In genomic region chr10:124379609-124380193, GRCh38 we compare ENCODE assay signal across 20 cellular contexts.
"Had no signal": no experiment of that assay in that cellular context is flagged by ENCODE, and none has a peak within 500 bp of the region (broad histone marks: within the 10 kb centered on the region; RNA-seq: fewer than 3 reads in every experiment).

No MANE protein-coding gene starts in this region.

- H3K9me3 ChIP-seq: breast epithelium, esophagus muscularis mucosa, gastrocnemius medialis, thoracic aorta, upper lobe of left lung had no signal

- H3K4me1 Mint-ChIP-seq: activated naive CD8-positive, alpha-beta T cell treated with anti-CD3 and anti-CD28 coated beads, Interleukin-2, amount 10 ng/mL, durations not matched to agents 7 days and 5 days; activated T-helper 17 cell treated with anti-CD3 and anti-CD28 coated beads, Interleukin-2, amount 50 U/mL, for 72 hours; central memory CD8-positive, alpha-beta T cell; T-cell had no signal

- H3K36me3 Mint-ChIP-seq: activated naive CD8-positive, alpha-beta T cell treated with anti-CD3 and anti-CD28 coated beads, Interleukin-2, amount 10 ng/mL, durations not matched to agents 7 days and 5 days; T-cell had no signal

- ATAC-seq: activated T-helper 17 cell treated with anti-CD3 and anti-CD28 coated beads, Interleukin-2, amount 50 U/mL, for 72 hours; effector memory CD8-positive, alpha-beta T cell; gastrocnemius medialis; T-cell had no signal

- H3K27me3 ChIP-seq: breast epithelium, dorsolateral prefrontal cortex, esophagus muscularis mucosa had no signal

- H3K4me1 ChIP-seq: breast epithelium, gastrocnemius medialis, upper lobe of left lung had no signal

- FAIRE-seq: colon had no signal

- H3K4me3 ChIP-seq: breast epithelium, dorsolateral prefrontal cortex, esophagus muscularis mucosa, gastrocnemius medialis, upper lobe of left lung had no signal

- H3K27ac ChIP-seq: dorsolateral prefrontal cortex, esophagus muscularis mucosa, gastrocnemius medialis, upper lobe of left lung had no signal

- H3K36me3 ChIP-seq: breast epithelium, esophagus muscularis mucosa, gastrocnemius medialis, thoracic aorta, upper lobe of left lung had no signal

- H3K27ac Mint-ChIP-seq: activated naive CD8-positive, alpha-beta T cell treated with anti-CD3 and anti-CD28 coated beads, Interleukin-2, amount 10 ng/mL, durations not matched to agents 7 days and 5 days; activated T-cell treated with anti-CD3 and anti-CD28 coated beads, Interleukin-2, amount 50 U/mL, for 24 hours; activated T-helper 17 cell treated with anti-CD3 and anti-CD28 coated beads, Interleukin-2, amount 50 U/mL, for 72 hours; effector memory CD8-positive, alpha-beta T cell; nephron progenitor cell; T-cell had no signal

- H3K4me3 Mint-ChIP-seq: activated naive CD8-positive, alpha-beta T cell treated with anti-CD3 and anti-CD28 coated beads, Interleukin-2, amount 10 ng/mL, durations not matched to agents 7 days and 5 days; activated T-cell treated with anti-CD3 and anti-CD28 coated beads, Interleukin-2, amount 50 U/mL, for 24 hours; activated T-helper 17 cell treated with anti-CD3 and anti-CD28 coated beads, Interleukin-2, amount 50 U/mL, for 72 hours; central memory CD8-positive, alpha-beta T cell; effector memory CD8-positive, alpha-beta T cell; nephron progenitor cell; T-cell had no signal

- DNase-seq: activated CD8-positive, alpha-beta memory T cell treated with anti-CD3 and anti-CD28 coated beads for 24 hours; activated CD8-positive, alpha-beta memory T cell treated with anti-CD3 and anti-CD28 coated beads, Interleukin-2, amount 50 U/mL, for 4 hours; activated naive CD4-positive, alpha-beta T cell treated with Interleukin-2 at 50 U/mL for 16 hours; activated naive CD8-positive, alpha-beta T cell treated with anti-CD3 and anti-CD28 coated beads, Interleukin-2, amount 10 ng/mL, durations not matched to agents 7 days and 5 days; activated T-cell treated with anti-CD3 and anti-CD28 coated beads, Interleukin-2, amount 50 U/mL, for 24 hours; amniotic stem cell; effector memory CD8-positive, alpha-beta T cell; gastrocnemius medialis; nephron progenitor cell; stimulated activated CD4-positive, alpha-beta T cell treated with anti-CD3 and anti-CD28 coated beads, Interleukin-4, amount 100 ng/mL, for 1 hour; stimulated activated naive CD4-positive, alpha-beta T cell; T-cell had no signal

- H3K9me3 Mint-ChIP-seq: activated naive CD8-positive, alpha-beta T cell treated with anti-CD3 and anti-CD28 coated beads, Interleukin-2, amount 10 ng/mL, durations not matched to agents 7 days and 5 days; activated T-cell treated with anti-CD3 and anti-CD28 coated beads, Interleukin-2, amount 50 U/mL, for 24 hours; activated T-helper 17 cell treated with anti-CD3 and anti-CD28 coated beads, Interleukin-2, amount 50 U/mL, for 72 hours; central memory CD8-positive, alpha-beta T cell; effector memory CD8-positive, alpha-beta T cell; nephron progenitor cell; T-cell had no signal
